In the genomic region with DNA sequence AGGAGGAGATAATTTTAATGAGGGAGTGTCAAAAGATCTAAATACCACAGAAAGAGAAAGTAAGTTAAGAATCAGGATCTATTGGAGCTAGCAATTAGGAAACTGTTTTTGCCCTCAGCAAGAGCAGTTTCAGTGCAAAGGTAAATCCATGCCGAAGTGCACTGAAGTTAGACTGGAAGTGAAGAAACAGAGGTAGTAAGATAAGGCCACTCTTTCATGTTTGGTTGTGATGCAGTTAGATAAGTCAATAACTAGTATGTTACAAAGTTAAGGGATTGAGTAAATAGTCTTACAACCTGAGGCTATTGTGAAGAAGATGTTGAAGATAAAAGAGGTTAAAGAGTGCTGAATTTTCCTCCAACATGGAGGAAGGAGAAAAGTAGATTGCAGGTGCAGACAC, we compare ENCODE assay signal across 32 cellular contexts. TPM values are rescaled to one million over a fixed set of nuclear protein-coding genes. Genes with fewer than 3 reads are reported as not detected.
"Had no signal": no experiment of that assay in that cellular context is flagged by ENCODE, and none has a peak within 500 bp of the region (broad histone marks: within the 10 kb centered on the region; RNA-seq: fewer than 3 reads in every experiment).

No MANE protein-coding gene starts in this region.

- H3K9me3 ChIP-seq: esophagus squamous epithelium, heart right ventricle, ovary, psoas muscle, sigmoid colon, spleen, thoracic aorta, tibial nerve, upper lobe of right lung, uterus had no signal

- H3K4me3 ChIP-seq: esophagus squamous epithelium, heart right ventricle, lung, ovary, psoas muscle, sigmoid colon, spleen, thoracic aorta, tibial nerve, upper lobe of right lung, uterus had no signal

- H3K27ac ChIP-seq: esophagus squamous epithelium, heart right ventricle, ovary, psoas muscle, sigmoid colon, spleen, thoracic aorta, tibial nerve, upper lobe of right lung, uterus had no signal

- H3K4me1 ChIP-seq: esophagus squamous epithelium, psoas muscle, sigmoid colon, tibial nerve, upper lobe of right lung, uterus had no signal

- DNase-seq: cortex of kidney; effector memory CD8-positive, alpha-beta T cell; erythroblast; esophagus squamous epithelium; foreskin melanocyte; glutamatergic neuron; heart right ventricle; hypothalamus; immature natural killer cell; naive thymus-derived CD8-positive, alpha-beta T cell; nephron progenitor cell; nucleus accumbens; ovary; posterior cingulate gyrus; psoas muscle; right cardiac atrium; sigmoid colon; spleen; stimulated activated CD4-positive, alpha-beta T cell treated with anti-CD3 and anti-CD28 coated beads, Interleukin-4, amount 100 ng/mL, for 4 hours; stimulated activated naive CD8-positive, alpha-beta T cell treated with anti-CD3 and anti-CD28 coated beads, Interleukin-15, Interleukin-2, amounts not matched to agents 100 U/mL and 50 U/mL, for 24 hours; substantia nigra; upper lobe of right lung; uterus had no signal

- H3K27me3 ChIP-seq: esophagus squamous epithelium, heart right ventricle, ovary, sigmoid colon, spleen, tibial nerve, upper lobe of right lung, uterus had no signal

- H3K36me3 ChIP-seq: esophagus squamous epithelium, ovary, sigmoid colon, thoracic aorta, tibial nerve, upper lobe of right lung, uterus had no signal

RNA-seq across cellular contexts. Expression of a gene that starts 46.7 kb away (rescaled TPM):
- total RNA-seq: dermis microvascular lymphatic vessel endothelial cell; esophagus squamous epithelium; liver; mesenteric fat pad; myocyte; naive thymus-derived CD8-positive, alpha-beta T cell; psoas muscle; renal cortical epithelial cell; sigmoid colon; spleen; thoracic aorta; tibial nerve; upper lobe of right lung; uterus had no signal
- polyA plus RNA-seq: immature natural killer cell; keratinocyte; liver; naive thymus-derived CD8-positive, alpha-beta T cell; ovary; sigmoid colon; spleen had no signal
